17 cellular contexts compared by ENCODE assay signal in genomic region chr1:116983112-116983511, GRCh38. TPM values are rescaled to one million over a fixed set of nuclear protein-coding genes. Genes with fewer than 3 reads are reported as not detected.
A peak's percentile ranks its signal among the peaks of the same experiment; 100 is the strongest.
DNase-seq lines count a peak whose midpoint lies in the region; ATAC-seq, FAIRE-seq and TF ChIP-seq lines count a peak whose summit lies in the region.
"Had no signal": no experiment of that assay in that cellular context is flagged by ENCODE, and none has a peak within 500 bp of the region (broad histone marks: within the 10 kb centered on the region; RNA-seq: fewer than 3 reads in every experiment).

No MANE protein-coding gene starts in this region.

- DNase-seq in Right ventricle myocardium inferior (ENCODE audit: missing footprints) (no peak), cardiac septum (ENCODE audit: low spot score) (no peak), cerebellum (ENCODE audit: low spot score) (peak; percentile 19), right cardiac atrium (peak in 1 of 3 donors; percentile 61), HTR-8/SVneo (ENCODE audit: insufficient read length, low spot score) (no peak), gastrocnemius medialis (no peak), left colon (no peak)
- DNase-seq: DMS53, NCI-H1417 treated with DMSO at 0.1 percent for 48 hours, NCI-H345, NCI-H774, SIG-M5 had no signal

- H3K27me3 ChIP-seq in right cardiac atrium (ENCODE audit: control insufficient read depth, insufficient read depth) (no peaks in the 10 kb centered on the region), gastrocnemius medialis (no peaks in the 10 kb centered on the region)

- WGBS in right cardiac atrium = 34% methylated on average over 5 of the region's 5 CpGs

- H3K9me3 ChIP-seq in right cardiac atrium (ENCODE audit: control insufficient read depth, low read length) (no peaks in the 10 kb centered on the region), gastrocnemius medialis (no peaks in the 10 kb centered on the region)
- H3K9me3 ChIP-seq: HAP-1 had no signal

- TF ChIP-seq CTCF in gastrocnemius medialis (IDR thresholded peaks at IDR 0.05 in 4 of 5, conservative IDR thresholded peaks at IDR 0.05 in 1 of 5) = no peak

- H3K4me3 ChIP-seq in right cardiac atrium (ENCODE audit: low read length) (no peak overlapping the region), gastrocnemius medialis (no peak overlapping the region)
- H3K4me3 ChIP-seq: HAP-1 had no signal

- H3K27ac ChIP-seq in right cardiac atrium (ENCODE audit: low read length) (peak overlapping the region; percentile 54), gastrocnemius medialis (no peak overlapping the region)
- H3K27ac ChIP-seq: C4-2B had no signal

- in situ Hi-C loops in gastrocnemius medialis (cut with MboI; ENCODE audit: low sequenced_read_pairs in 4 of 4) = no loop called here

- ATAC-seq in Right ventricle myocardium inferior (peak; percentile 45), right cardiac atrium (peak; percentile 56 to 61), gastrocnemius medialis (no peak), GM18511 (IDR thresholded peaks at IDR 0.05; ENCODE audit: unreplicated experiment) (no peak), left colon (no peak)

- intact Hi-C loops in Right ventricle myocardium inferior (cut with DNase I) = loop anchor here (2.0 kb wide), 1 partner anchor 72 kb away; no protein-coding TSS in a partner anchor
- intact Hi-C loops in cardiac septum (cut with DNase I) = no loop called here
- intact Hi-C loops in right cardiac atrium (cut with DNase I) = no loop called here
- intact Hi-C loops in gastrocnemius medialis (cut with DNase I; ENCODE audit: low total_unique reads) = no loop called here
- intact Hi-C loops in left colon (cut with DNase I, micrococcal nuclease) = loop anchor here in 1 of 2 donors (10.0 kb wide), 1 partner anchor 68 kb away; no protein-coding TSS in a partner anchor

- H3K36me3 ChIP-seq in gastrocnemius medialis = no peaks in the 10 kb centered on the region

- no peak for TF ChIP-seq POLR2A in gastrocnemius medialis (IDR thresholded peaks at IDR 0.05)

- no peak for FAIRE-seq in HTR-8/SVneo (lab: Jason Lieb, UNC)
- FAIRE-seq: A204.1, RCC 7860 had no signal

- H3K4me1 ChIP-seq in right cardiac atrium (ENCODE audit: control insufficient read depth, insufficient read depth, low read length) (peaks cover 9% of the 10 kb centered on the region), gastrocnemius medialis (no peaks in the 10 kb centered on the region)
- H3K4me1 ChIP-seq: HAP-1 had no signal

RNA-seq across cellular contexts. Expression of gene CD101, which starts 18.4 kb away (rescaled TPM):
- total RNA-seq in Right ventricle myocardium inferior (0.38 TPM), cardiac septum (1.6 TPM), cerebellum (1.6 TPM), right cardiac atrium (1 to 10 TPM in 3 of 4 donors, under 1 TPM in 1; 0.80 to 3.1 (median 1.4) TPM), gastrocnemius medialis (under 1 TPM in 1 of 4 donors, not detected in 3; 0.10 TPM), left colon (1 to 10 TPM; 2.8 to 3.7 TPM)
- polyA plus RNA-seq in right cardiac atrium = 0.48 TPM

Comparison
In these comparisons a context has a peak if more than half of its experiments do, and no peak if none do; other contexts are left out.
1. ATAC-seq: peak in Right ventricle myocardium inferior (single experiment) and right cardiac atrium (2 of 2); none in gastrocnemius medialis (0 of 2), GM18511 (single experiment) and left colon (single experiment).